Comparison of ENCODE assay signal across 2 cellular contexts in the genomic region with DNA sequence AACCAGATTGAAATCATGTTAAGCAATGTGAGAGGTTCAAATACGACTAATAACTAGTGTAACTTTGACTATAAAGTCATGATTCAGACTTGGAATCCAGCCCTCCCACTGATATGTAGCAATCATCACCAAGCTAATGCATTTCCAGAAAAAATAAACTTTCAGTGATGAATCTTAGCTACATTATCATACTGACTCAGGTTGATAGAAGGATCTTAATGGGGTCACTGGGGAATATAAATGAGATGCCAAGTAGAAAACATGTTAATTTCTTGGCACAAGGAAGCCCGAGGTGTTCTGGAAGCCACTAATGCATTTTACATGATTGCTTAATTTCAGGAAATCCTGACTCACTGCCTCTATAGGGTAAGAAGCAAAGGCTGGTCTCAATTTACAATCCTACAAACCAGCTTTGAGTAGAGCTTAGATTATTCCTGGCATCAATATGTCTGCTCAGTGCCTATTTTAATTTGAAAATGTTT.
TF ChIP-seq lines count a peak whose summit lies in the region.

No MANE protein-coding gene starts in this region.

TF ChIP-seq in liver, 16 proteins besides CTCF, POLR2A, EP300 and RAD21 (continued from another document):
- TF ChIP-seq, protein P1, sequence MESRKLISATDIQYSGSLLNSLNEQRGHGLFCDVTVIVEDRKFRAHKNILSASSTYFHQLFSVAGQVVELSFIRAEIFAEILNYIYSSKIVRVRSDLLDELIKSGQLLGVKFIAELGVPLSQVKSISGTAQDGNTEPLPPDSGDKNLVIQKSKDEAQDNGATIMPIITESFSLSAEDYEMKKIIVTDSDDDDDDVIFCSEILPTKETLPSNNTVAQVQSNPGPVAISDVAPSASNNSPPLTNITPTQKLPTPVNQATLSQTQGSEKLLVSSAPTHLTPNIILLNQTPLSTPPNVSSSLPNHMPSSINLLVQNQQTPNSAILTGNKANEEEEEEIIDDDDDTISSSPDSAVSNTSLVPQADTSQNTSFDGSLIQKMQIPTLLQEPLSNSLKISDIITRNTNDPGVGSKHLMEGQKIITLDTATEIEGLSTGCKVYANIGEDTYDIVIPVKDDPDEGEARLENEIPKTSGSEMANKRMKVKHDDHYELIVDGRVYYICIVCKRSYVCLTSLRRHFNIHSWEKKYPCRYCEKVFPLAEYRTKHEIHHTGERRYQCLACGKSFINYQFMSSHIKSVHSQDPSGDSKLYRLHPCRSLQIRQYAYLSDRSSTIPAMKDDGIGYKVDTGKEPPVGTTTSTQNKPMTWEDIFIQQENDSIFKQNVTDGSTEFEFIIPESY (IDR thresholded peaks at IDR 0.05) = no peak
- TF ChIP-seq EGR1 (IDR thresholded peaks at IDR 0.05; ENCODE audit: low read depth in 2 of 2) = peak in 1 of 2 donors; percentile 23
- TF ChIP-seq GABPA (IDR thresholded peaks at IDR 0.05 in 1 of 2, conservative IDR thresholded peaks at IDR 0.05 in 1 of 2) = no peak
- peak; percentile 12 to 87 for TF ChIP-seq JUND (IDR thresholded peaks at IDR 0.05)
- TF ChIP-seq, protein P2, sequence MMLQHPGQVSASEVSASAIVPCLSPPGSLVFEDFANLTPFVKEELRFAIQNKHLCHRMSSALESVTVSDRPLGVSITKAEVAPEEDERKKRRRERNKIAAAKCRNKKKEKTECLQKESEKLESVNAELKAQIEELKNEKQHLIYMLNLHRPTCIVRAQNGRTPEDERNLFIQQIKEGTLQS (IDR thresholded peaks at IDR 0.05) = peak; percentile 22

TF ChIP-seq in HepG2, 621 proteins besides CTCF, POLR2A, EP300 and RAD21 (continued from another document):
- no peak for TF ChIP-seq ZNF510 (CRISPR knock-in tag; IDR thresholded peaks at IDR 0.05; ENCODE audit: low read depth)
